ENCODE assay signal across 1 cellular context in the genomic region with DNA sequence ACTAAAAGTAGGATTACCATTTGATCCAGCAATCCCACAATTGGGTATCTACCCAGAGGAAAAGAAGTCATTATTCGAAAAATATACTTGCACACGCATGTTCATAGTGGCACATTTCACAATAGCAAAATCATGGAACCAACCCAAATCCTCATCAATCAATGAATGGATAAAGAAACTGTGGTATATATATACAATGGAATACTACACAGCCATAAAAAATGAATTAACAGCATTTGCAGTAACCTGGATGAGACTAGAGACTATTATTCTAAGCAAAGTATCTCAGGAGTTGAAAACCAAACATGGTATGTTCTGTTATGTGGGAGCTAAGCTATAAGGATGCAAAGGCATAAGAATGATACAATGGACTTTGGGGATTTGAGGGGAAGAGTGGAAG.
TF ChIP-seq lines count a peak whose summit lies in the region.

No MANE protein-coding gene starts in this region.

TF ChIP-seq in neural cell, 6 proteins besides CTCF, POLR2A, EP300 and RAD21 (continued from another document):
- TF ChIP-seq, protein P1, sequence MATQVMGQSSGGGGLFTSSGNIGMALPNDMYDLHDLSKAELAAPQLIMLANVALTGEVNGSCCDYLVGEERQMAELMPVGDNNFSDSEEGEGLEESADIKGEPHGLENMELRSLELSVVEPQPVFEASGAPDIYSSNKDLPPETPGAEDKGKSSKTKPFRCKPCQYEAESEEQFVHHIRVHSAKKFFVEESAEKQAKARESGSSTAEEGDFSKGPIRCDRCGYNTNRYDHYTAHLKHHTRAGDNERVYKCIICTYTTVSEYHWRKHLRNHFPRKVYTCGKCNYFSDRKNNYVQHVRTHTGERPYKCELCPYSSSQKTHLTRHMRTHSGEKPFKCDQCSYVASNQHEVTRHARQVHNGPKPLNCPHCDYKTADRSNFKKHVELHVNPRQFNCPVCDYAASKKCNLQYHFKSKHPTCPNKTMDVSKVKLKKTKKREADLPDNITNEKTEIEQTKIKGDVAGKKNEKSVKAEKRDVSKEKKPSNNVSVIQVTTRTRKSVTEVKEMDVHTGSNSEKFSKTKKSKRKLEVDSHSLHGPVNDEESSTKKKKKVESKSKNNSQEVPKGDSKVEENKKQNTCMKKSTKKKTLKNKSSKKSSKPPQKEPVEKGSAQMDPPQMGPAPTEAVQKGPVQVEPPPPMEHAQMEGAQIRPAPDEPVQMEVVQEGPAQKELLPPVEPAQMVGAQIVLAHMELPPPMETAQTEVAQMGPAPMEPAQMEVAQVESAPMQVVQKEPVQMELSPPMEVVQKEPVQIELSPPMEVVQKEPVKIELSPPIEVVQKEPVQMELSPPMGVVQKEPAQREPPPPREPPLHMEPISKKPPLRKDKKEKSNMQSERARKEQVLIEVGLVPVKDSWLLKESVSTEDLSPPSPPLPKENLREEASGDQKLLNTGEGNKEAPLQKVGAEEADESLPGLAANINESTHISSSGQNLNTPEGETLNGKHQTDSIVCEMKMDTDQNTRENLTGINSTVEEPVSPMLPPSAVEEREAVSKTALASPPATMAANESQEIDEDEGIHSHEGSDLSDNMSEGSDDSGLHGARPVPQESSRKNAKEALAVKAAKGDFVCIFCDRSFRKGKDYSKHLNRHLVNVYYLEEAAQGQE (IDR thresholded peaks at IDR 0.05; ENCODE audit: borderline replicate concordance), result no peak
